In the genomic region with DNA sequence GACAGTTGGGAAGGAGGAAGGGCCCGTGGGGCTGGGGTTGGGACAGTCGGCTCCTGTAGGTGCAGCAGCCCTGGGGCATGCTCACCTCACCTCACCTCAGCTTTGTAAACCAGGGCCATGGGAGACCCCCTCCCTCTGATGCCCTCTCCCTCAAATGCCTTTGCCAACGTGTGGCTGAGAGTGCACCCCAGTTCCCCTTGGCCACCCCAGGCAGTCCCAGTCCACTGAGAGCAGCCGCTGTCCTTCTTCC, we compare ENCODE assay signal across 8 cellular contexts. TPM values are rescaled to one million over a fixed set of nuclear protein-coding genes. Genes with fewer than 3 reads are reported as not detected.
A peak's percentile ranks its signal among the peaks of the same experiment; 100 is the strongest.
DNase-seq lines count a peak whose midpoint lies in the region; ATAC-seq and TF ChIP-seq lines count a peak whose summit lies in the region.

No MANE protein-coding gene starts in this region.

- peaks cover 53% of the 10 kb centered on the region for H3K4me1 Mint-ChIP-seq in activated CD8-positive, alpha-beta memory T cell treated with anti-CD3 and anti-CD28 coated beads, Interleukin-2, amount 10 ng/mL, durations not matched to agents 7 days and 5 days

- H3K9me3 ChIP-seq in adipocyte (ENCODE audit: control insufficient read depth, low read length) (no peaks in the 10 kb centered on the region), thyroid gland (no peaks in the 10 kb centered on the region)

- ATAC-seq in activated CD8-positive, alpha-beta memory T cell treated with anti-CD3 and anti-CD28 coated beads, Interleukin-2, amount 10 ng/mL, durations not matched to agents 7 days and 5 days, result peak; percentile 0
- ATAC-seq in left lobe of liver (peak; percentile 3), HG03097 (IDR thresholded peaks at IDR 0.05; ENCODE audit: low FRiP score, unreplicated experiment) (no peak)

- TF ChIP-seq CTCF in thyroid gland (IDR thresholded peaks at IDR 0.05), result no peak

- intact Hi-C loops in thyroid gland (cut with DNase I), result loop anchor here (5.0 kb wide), 2 partner anchors 36 to 94 kb away; partner anchors contain the start of gene SLC25A45

- DNase-seq in activated CD8-positive, alpha-beta memory T cell treated with anti-CD3 and anti-CD28 coated beads, Interleukin-2, amount 10 ng/mL, durations not matched to agents 7 days and 5 days, result no peak
- DNase-seq in activated CD8-positive, alpha-beta memory T cell treated with anti-CD3 and anti-CD28 coated beads for 24 hours, result no peak
- DNase-seq in adipocyte (ENCODE audit: low read depth) (no peak), left lobe of liver (ENCODE audit: low spot score) (no peak), thyroid gland (no peak), NCI-H2171 (lab: John Stamatoyannopoulos, UW) (no peak), UCSD-AML1 (lab: John Stamatoyannopoulos, UW; ENCODE audit: unreplicated experiment) (no peak)

- H3K27ac ChIP-seq in thyroid gland, result peak overlapping the region; percentile 98 to 100 (median 100)

- H3K27me3 ChIP-seq in adipocyte (replicated peaks; ENCODE audit: control insufficient read depth, insufficient read depth, low read length) (no peaks in the 10 kb centered on the region), thyroid gland (no peaks in the 10 kb centered on the region)

- peaks cover 2% of the 10 kb centered on the region for H3K27me3 Mint-ChIP-seq in activated CD8-positive, alpha-beta memory T cell treated with anti-CD3 and anti-CD28 coated beads, Interleukin-2, amount 10 ng/mL, durations not matched to agents 7 days and 5 days

- 0 to 4% methylated on average over 1 to 4 of the region's 4 CpGs for WGBS in thyroid gland, 2 donors

- H3K36me3 ChIP-seq in adipocyte (ENCODE audit: control insufficient read depth, insufficient read depth, low read length, severe bottlenecking) (peaks cover 7% of the 10 kb centered on the region), thyroid gland (peaks cover 0 to 6% of the 10 kb centered on the region in 2 donors)

- peak overlapping the region; percentile 94 for H3K4me3 Mint-ChIP-seq in activated CD8-positive, alpha-beta memory T cell treated with anti-CD3 and anti-CD28 coated beads, Interleukin-2, amount 10 ng/mL, durations not matched to agents 7 days and 5 days

- peaks cover 57% of the 10 kb centered on the region for H3K4me1 ChIP-seq in adipocyte (ENCODE audit: control insufficient read depth, insufficient read depth, low read length)
- H3K4me1 ChIP-seq in thyroid gland, result peaks cover 53 to 56% of the 10 kb centered on the region in 2 donors

- H3K27ac Mint-ChIP-seq in activated CD8-positive, alpha-beta memory T cell treated with anti-CD3 and anti-CD28 coated beads, Interleukin-2, amount 10 ng/mL, durations not matched to agents 7 days and 5 days, result peak overlapping the region; percentile 98

- peaks cover 10% of the 10 kb centered on the region for H3K36me3 Mint-ChIP-seq in activated CD8-positive, alpha-beta memory T cell treated with anti-CD3 and anti-CD28 coated beads, Interleukin-2, amount 10 ng/mL, durations not matched to agents 7 days and 5 days

- H3K4me3 ChIP-seq in adipocyte (ENCODE audit: low read length) (peak overlapping the region; percentile 79), thyroid gland (replicated peaks in 1 of 3) (peak overlapping the region in 1 of 3 donors; percentile 38)

- no peaks in the 10 kb centered on the region for H3K9me3 Mint-ChIP-seq in activated CD8-positive, alpha-beta memory T cell treated with anti-CD3 and anti-CD28 coated beads, Interleukin-2, amount 10 ng/mL, durations not matched to agents 7 days and 5 days (ENCODE audit: low read depth)

- TF ChIP-seq POLR2A in thyroid gland (IDR thresholded peaks at IDR 0.05), result no peak

- H3K9ac ChIP-seq in adipocyte (ENCODE audit: low read length), result peak overlapping the region; percentile 99

- CTCF ChIA-PET in activated CD8-positive, alpha-beta memory T cell treated with anti-CD3 and anti-CD28 coated beads, Interleukin-2, amount 10 ng/mL, durations not matched to agents 7 days and 5 days (lab: Charles Lee), result interaction anchor here (1.5 to 16.5 kb wide), 7 partner anchors 12 to 122 kb away, joined by 4 to 489 read pairs (median 24); partner anchors contain the start of gene MALAT1

RNA-seq across cellular contexts. Expression of gene NEAT1, which starts 4.2 kb away (rescaled TPM):
- 100 to 1,000 TPM; 525 to 618 TPM for total RNA-seq in activated CD8-positive, alpha-beta memory T cell treated with anti-CD3 and anti-CD28 coated beads, Interleukin-2, amount 10 ng/mL, durations not matched to agents 7 days and 5 days
- total RNA-seq in left lobe of liver, result 766 TPM
- 1,000 to 10,000 TPM in 1 of 4 donors, 100 to 1,000 TPM in 3; 195 to 1,623 (median 652) TPM for total RNA-seq in thyroid gland

RNA-seq across cellular contexts. Expression of gene FRMD8, which starts 31.9 kb away (rescaled TPM):
- total RNA-seq in activated CD8-positive, alpha-beta memory T cell treated with anti-CD3 and anti-CD28 coated beads, Interleukin-2, amount 10 ng/mL, durations not matched to agents 7 days and 5 days, result 10 to 100 TPM; 52.0 to 56.7 TPM
- total RNA-seq in left lobe of liver, result 9.3 TPM
- total RNA-seq in thyroid gland, result 10 to 100 TPM; 22.5 to 44.9 (median 31.0) TPM

RNA-seq across cellular contexts. Expression of gene SLC25A45, which starts 35.9 kb away (rescaled TPM):
- 10 to 100 TPM; 19.4 to 25.1 TPM for total RNA-seq in activated CD8-positive, alpha-beta memory T cell treated with anti-CD3 and anti-CD28 coated beads, Interleukin-2, amount 10 ng/mL, durations not matched to agents 7 days and 5 days
- total RNA-seq in left lobe of liver, result 14.5 TPM
- total RNA-seq in thyroid gland, result 10 to 100 TPM; 13.0 to 28.0 (median 20.9) TPM
